ENCODE assay signal across 26 cellular contexts in the genomic region with DNA sequence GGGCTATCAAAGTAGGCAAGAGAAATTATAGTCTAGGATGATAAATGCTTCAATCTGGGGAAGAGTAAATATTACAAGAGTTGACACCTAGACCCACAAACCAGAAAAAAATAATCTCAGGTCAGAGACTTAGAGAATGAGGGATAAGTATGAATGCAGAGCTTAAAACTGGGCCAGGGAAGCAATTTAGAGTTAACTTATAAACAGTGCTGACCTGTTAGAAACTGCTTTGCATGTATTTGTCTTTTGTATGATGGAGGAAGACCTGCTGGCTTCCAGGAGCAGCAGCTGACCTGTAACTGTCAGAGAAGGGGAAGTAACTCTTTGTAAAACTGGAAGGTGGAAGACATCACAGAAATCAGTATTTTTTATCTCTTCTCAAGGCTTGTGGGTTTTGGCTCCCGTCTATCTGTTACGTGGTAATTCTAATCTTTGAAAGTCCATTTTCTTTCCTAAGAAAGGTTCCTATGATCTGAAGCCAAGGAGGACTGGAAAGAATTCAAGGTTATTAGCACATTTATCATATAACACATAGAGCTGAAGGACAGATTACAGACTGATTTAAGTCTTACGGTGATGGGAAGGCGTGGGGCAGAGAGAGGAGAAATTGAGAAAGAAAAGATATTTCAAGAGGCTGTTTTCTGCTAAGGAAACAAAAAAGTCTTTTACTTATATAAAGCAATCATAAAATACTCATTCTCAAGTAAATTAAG.
A peak's percentile ranks its signal among the peaks of the same experiment; 100 is the strongest.
DNase-seq lines count a peak whose midpoint lies in the region; ATAC-seq, FAIRE-seq and TF ChIP-seq lines count a peak whose summit lies in the region.
"Had no signal": no experiment of that assay in that cellular context is flagged by ENCODE, and none has a peak within 500 bp of the region (broad histone marks: within the 10 kb centered on the region; RNA-seq: fewer than 3 reads in every experiment).

No MANE protein-coding gene starts in this region.

- BruUV-seq in HepG2 (replicated peaks; lab: Mats Ljungman, UMichigan) = no TSS peak

- no peaks in the 10 kb centered on the region for H3K27me3 Mint-ChIP-seq in memory B cell
- H3K27me3 Mint-ChIP-seq: B cell had no signal

- no peak overlapping the region for H3K4me2 ChIP-seq in HepG2 (ENCODE audit: low read depth, low read length)
- H3K4me2 ChIP-seq: GM23338, PC-9 had no signal

- H3K36me3 Mint-ChIP-seq in memory B cell = peaks cover 5% of the 10 kb centered on the region
- H3K36me3 Mint-ChIP-seq: CD8-positive, alpha-beta T cell had no signal

- FAIRE-seq in HepG2 (lab: Jason Lieb, UNC) = no peak
- FAIRE-seq: GM12878 had no signal

- ATAC-seq in HepG2 (no peak), right lobe of liver (no peak), memory B cell (ENCODE audit: low read depth) (peak; percentile 45), gastrocnemius medialis (no peak), HG03342 (IDR thresholded peaks at IDR 0.05; ENCODE audit: unreplicated experiment) (no peak)
- ATAC-seq: CD8-positive, alpha-beta T cell; GM12878; GM23338 had no signal

- H3K27ac Mint-ChIP-seq in memory B cell = peak overlapping the region; percentile 17
- H3K27ac Mint-ChIP-seq: B cell; CD8-positive, alpha-beta T cell; GM23338 had no signal

- no peaks in the 10 kb centered on the region for H4K20me1 ChIP-seq in HepG2 (ENCODE audit: insufficient read depth, low read length)

- no peaks in the 10 kb centered on the region for H3K79me2 ChIP-seq in HepG2 (ENCODE audit: insufficient read depth, low read length)

- POLR2A ChIA-PET in HepG2 (lab: Yijun Ruan, JAX) = no interaction called here

- CTCF ChIA-PET in HepG2 (lab: Yijun Ruan, JAX; ENCODE audit: low intra/inter-chr PET ratio, low total read pairs) = no interaction called here

- no peak overlapping the region for H2AFZ ChIP-seq in HepG2 (ENCODE audit: low read length)
- H2AFZ ChIP-seq: GM23338, PC-9 had no signal

- H3K9me3 ChIP-seq in HepG2 (ENCODE audit: low read length) (peaks cover 52% of the 10 kb centered on the region), right lobe of liver (no peaks in the 10 kb centered on the region), adrenal gland (replicated peaks in 1 of 3) (peaks cover 0 to 21% (median 0%) of the 10 kb centered on the region in 3 donors), uterus (peaks cover 0 to 8% of the 10 kb centered on the region in 2 donors), spleen (peaks cover 0 to 33% (median 24%) of the 10 kb centered on the region in 8 donors), gastrocnemius medialis (peaks cover 0 to 3% (median 0%) of the 10 kb centered on the region in 3 donors)
- H3K9me3 ChIP-seq: Caco-2, HAP-1, SJSA1 had no signal

- H3K9me3 Mint-ChIP-seq in memory B cell = peaks cover 7% of the 10 kb centered on the region

- intact Hi-C loops in HepG2 (cut with micrococcal nuclease; ENCODE audit: unreplicated experiment) (no loop called here), right lobe of liver (cut with DNase I) (no loop called here), adrenal gland (cut with DNase I) (no loop called here), uterus (cut with DNase I; ENCODE audit: low total_unique reads) (no loop called here), spleen (cut with DNase I; ENCODE audit: low total_unique reads) (no loop called here), gastrocnemius medialis (cut with DNase I; ENCODE audit: low total_unique reads) (no loop called here)

- H3K36me3 ChIP-seq in HepG2 (replicated peaks in 1 of 2; ENCODE audit: control insufficient read depth in 1 of 2, insufficient read depth in 2 of 2, low read length in 2 of 2) (no peaks in the 10 kb centered on the region), right lobe of liver (no peaks in the 10 kb centered on the region), adrenal gland (replicated peaks in 1 of 2) (no peaks in the 10 kb centered on the region), uterus (no peaks in the 10 kb centered on the region), spleen (no peaks in the 10 kb centered on the region), gastrocnemius medialis (no peaks in the 10 kb centered on the region)
- H3K36me3 ChIP-seq: HAP-1, SJSA1 had no signal

- DNase-seq in HepG2 (ENCODE audit: low spot score) = no peak
- DNase-seq in right lobe of liver = no peak
- DNase-seq in adrenal gland = peak in 5 of 7 donors; percentile 26 to 52 (median 36)
- no peak for DNase-seq in memory B cell (ENCODE audit: low spot score in 2 of 2)
- no peak for DNase-seq in uterus
- no peak for DNase-seq in spleen
- DNase-seq in gastrocnemius medialis = no peak
- DNase-seq: Caco-2; CD8-positive, alpha-beta T cell; GDM1; NCI-H1092 treated with DMSO at 0.1 percent for 48 hours; NCI-H1436 treated with DMSO at 0.1 percent for 48 hours; NCI-H1930; NCI-H2107; NCI-H524; PC-9; Right ventricle myocardium superior had no signal

- no peak for TF ChIP-seq POLR2A in HepG2 (IDR thresholded peaks at IDR 0.05; ENCODE audit: insufficient read depth in 1 of 2, low read depth in 2 of 2, low read length in 2 of 2)
- TF ChIP-seq POLR2A in right lobe of liver (IDR thresholded peaks at IDR 0.05) = no peak
- no peak for TF ChIP-seq POLR2A in adrenal gland (IDR thresholded peaks at IDR 0.05)
- no peak for TF ChIP-seq POLR2A in uterus (IDR thresholded peaks at IDR 0.05)
- no peak for TF ChIP-seq POLR2A in spleen (IDR thresholded peaks at IDR 0.05)
- no peak for TF ChIP-seq POLR2A in gastrocnemius medialis (IDR thresholded peaks at IDR 0.05)

- WGBS in HepG2 (ENCODE audit: low lambda C conversion rate) = 1% methylated on average over 4 of the region's 4 CpGs
- 21% methylated on average over 4 of the region's 4 CpGs for WGBS in right lobe of liver (ENCODE audit: insufficient coverage, low coverage, low lambda C conversion rate, missing lambda C conversion rate)
- WGBS in adrenal gland, 4 donors = 5 to 14% (median 11%) methylated on average over 4 of the region's 4 CpGs
- 11 to 33% (median 23%) methylated on average over 3 to 4 of the region's 4 CpGs for WGBS in spleen, 5 donors

- H3K9ac ChIP-seq in HepG2 (ENCODE audit: insufficient read depth, low read depth, low read length) = no peak overlapping the region

- TF ChIP-seq CTCF in HepG2 (CRISPR knock-in tag; IDR thresholded peaks at IDR 0.05) = no peak
- no peak for TF ChIP-seq CTCF in right lobe of liver (IDR thresholded peaks at IDR 0.05)
- no peak for TF ChIP-seq CTCF in adrenal gland (IDR thresholded peaks at IDR 0.05)
- no peak for TF ChIP-seq CTCF in uterus (IDR thresholded peaks at IDR 0.05)
- TF ChIP-seq CTCF in spleen (IDR thresholded peaks at IDR 0.05 in 8 of 11, conservative IDR thresholded peaks at IDR 0.05 in 3 of 11) = no peak
- no peak for TF ChIP-seq CTCF in gastrocnemius medialis (IDR thresholded peaks at IDR 0.05 in 4 of 5, conservative IDR thresholded peaks at IDR 0.05 in 1 of 5)

- TF ChIP-seq RAD21 in HepG2 (CRISPR knock-in tag; IDR thresholded peaks at IDR 0.05) = no peak

- no peak overlapping the region for H3K4me3 Mint-ChIP-seq in memory B cell
- H3K4me3 Mint-ChIP-seq: B cell; CD8-positive, alpha-beta T cell; GM23338 had no signal

- no peak for TF ChIP-seq EP300 in HepG2 (IDR thresholded peaks at IDR 0.05; ENCODE audit: low read depth in 2 of 2, low read length in 2 of 2)
- TF ChIP-seq EP300 in HepG2 (CRISPR knock-in tag; IDR thresholded peaks at IDR 0.05; ENCODE audit: borderline replicate concordance) = no peak

- no peaks in the 10 kb centered on the region for H3K27me3 ChIP-seq in HepG2 (ENCODE audit: control insufficient read depth in 1 of 2, insufficient read depth in 2 of 2, low read length in 2 of 2)
- no peaks in the 10 kb centered on the region for H3K27me3 ChIP-seq in right lobe of liver
- no peaks in the 10 kb centered on the region for H3K27me3 ChIP-seq in adrenal gland
- no peaks in the 10 kb centered on the region for H3K27me3 ChIP-seq in uterus
- H3K27me3 ChIP-seq in spleen (replicated peaks in 1 of 7) = no peaks in the 10 kb centered on the region
- no peaks in the 10 kb centered on the region for H3K27me3 ChIP-seq in gastrocnemius medialis
- H3K27me3 ChIP-seq: SJSA1 had no signal

- H3K4me3 ChIP-seq in HepG2 (replicated peaks in 1 of 3; ENCODE audit: insufficient read depth in 1 of 3, low read depth in 2 of 3, low read length in 3 of 3) (no peak overlapping the region), right lobe of liver (no peak overlapping the region), adrenal gland (no peak overlapping the region), uterus (no peak overlapping the region), spleen (no peak overlapping the region), gastrocnemius medialis (no peak overlapping the region)
- H3K4me3 ChIP-seq: GM12878, GM23338, HAP-1, PC-9, SJSA1 had no signal

- in situ Hi-C loops in HepG2 (cut with HindIII; ENCODE audit: extremely low pct_ligation_motif_present, low pct_unique_long_range_greater_than_20kb) = no loop called here
- in situ Hi-C loops in gastrocnemius medialis (cut with MboI; ENCODE audit: low sequenced_read_pairs in 4 of 4) = no loop called here

- H3K27ac ChIP-seq in HepG2 (ENCODE audit: extremely low read length, insufficient read depth, low read length) = no peak overlapping the region
- no peak overlapping the region for H3K27ac ChIP-seq in right lobe of liver
- H3K27ac ChIP-seq in adrenal gland = peak overlapping the region in 4 of 5 donors; percentile 6 to 69 (median 36)
- H3K27ac ChIP-seq in uterus = peak overlapping the region; percentile 16 to 58
- no peak overlapping the region for H3K27ac ChIP-seq in spleen
- H3K27ac ChIP-seq in gastrocnemius medialis = no peak overlapping the region
- H3K27ac ChIP-seq: 22Rv1, C4-2B, HL-60, PC-9, SJSA1 had no signal

- H3K4me1 ChIP-seq in HepG2 (ENCODE audit: insufficient read depth, low read length) (no peaks in the 10 kb centered on the region), right lobe of liver (no peaks in the 10 kb centered on the region), adrenal gland (replicated peaks in 1 of 2) (peaks cover 0 to 16% of the 10 kb centered on the region in 2 donors), uterus (peaks cover 0 to 5% of the 10 kb centered on the region in 2 donors), spleen (no peaks in the 10 kb centered on the region), gastrocnemius medialis (peaks cover 3 to 5% of the 10 kb centered on the region in 2 donors)
- H3K4me1 ChIP-seq: Caco-2, HAP-1, SJSA1 had no signal

- peaks cover 19% of the 10 kb centered on the region for H3K4me1 Mint-ChIP-seq in memory B cell
- H3K4me1 Mint-ChIP-seq: GM23338 had no signal

TF ChIP-seq in HepG2, 621 proteins besides CTCF, POLR2A, EP300 and RAD21 (continues in another document):
- TF ChIP-seq HHEX (CRISPR knock-in tag; IDR thresholded peaks at IDR 0.05) (no peak), MAFK (conservative IDR thresholded peaks at IDR 0.05 in 1 of 2, IDR thresholded peaks at IDR 0.05 in 1 of 2; ENCODE audit: low read length in 2 of 2) (peak; percentile 58 to 79; a peak in 3 of 4 replicates), FOXA3 (CRISPR knock-in tag; IDR thresholded peaks at IDR 0.05) (no peak), MED8 (CRISPR knock-in tag; IDR thresholded peaks at IDR 0.05; ENCODE audit: insufficient replicate concordance) (no peak), ZNF335 (CRISPR knock-in tag; IDR thresholded peaks at IDR 0.05) (no peak), SIN3A (IDR thresholded peaks at IDR 0.05; ENCODE audit: borderline replicate concordance, low read depth, low read length) (no peak), ZNF430 (CRISPR knock-in tag; IDR thresholded peaks at IDR 0.05) (no peak)

Comparison
In these comparisons a context has a peak if more than half of its experiments do, and no peak if none do; other contexts are left out.
1. DNase-seq: peak in adrenal gland (5 of 7); none in HepG2 (single experiment), right lobe of liver (0 of 3), memory B cell (0 of 2), uterus (0 of 2), spleen (single experiment) and gastrocnemius medialis (0 of 2).
2. H3K27ac ChIP-seq: peak in adrenal gland (4 of 5) and uterus (2 of 2); none in HepG2 (single experiment), right lobe of liver (0 of 3), spleen (0 of 8) and gastrocnemius medialis (0 of 4).